17 cellular contexts compared by ENCODE assay signal in genomic region chr6:109445382-109445781, GRCh38. TPM values are rescaled to one million over a fixed set of nuclear protein-coding genes. Genes with fewer than 3 reads are reported as not detected.
A peak's percentile ranks its signal among the peaks of the same experiment; 100 is the strongest.
DNase-seq lines count a peak whose midpoint lies in the region; ATAC-seq, FAIRE-seq and TF ChIP-seq lines count a peak whose summit lies in the region.
"Had no signal": no experiment of that assay in that cellular context is flagged by ENCODE, and none has a peak within 500 bp of the region (broad histone marks: within the 10 kb centered on the region; RNA-seq: fewer than 3 reads in every experiment).

No MANE protein-coding gene starts in this region.

- H4K91ac ChIP-seq in H1 (replicated peaks; ENCODE audit: insufficient read length, low read length), result no peak overlapping the region

- no peak for TF ChIP-seq POLR2A in H1 (IDR thresholded peaks at IDR 0.05; ENCODE audit: control extremely low read depth in 1 of 2, low read depth in 2 of 2, low read length in 2 of 2)

- CTCF ChIA-PET in H1 (lab: Charles Lee; ENCODE audit: partially characterized antibody), result interaction anchor here (1.3 to 6.1 kb wide), 3 partner anchors 8 to 257 kb away, joined by 3 to 63 read pairs (median 23); partner anchors contain the start of gene MICAL1

- peak overlapping the region; percentile 57 for H4K8ac ChIP-seq in H1 (ENCODE audit: extremely low read depth, insufficient read depth, low read length)

- H3K4me3 Mint-ChIP-seq in activated naive CD8-positive, alpha-beta T cell treated with anti-CD3 and anti-CD28 coated beads, Interleukin-2, amount 10 ng/mL, durations not matched to agents 7 days and 5 days, result no peak overlapping the region
- no peak overlapping the region for H3K4me3 Mint-ChIP-seq in activated naive CD8-positive, alpha-beta T cell treated with anti-CD3 and anti-CD28 coated beads for 36 hours
- H3K4me3 Mint-ChIP-seq in stimulated activated memory B cell treated with anti-CD40 and anti-IgM and Interleukin-4, amounts not matched to agents 10 μg/mL and 1 μg/mL and 100 μg/mL, for 72 hours, result no peak overlapping the region
- H3K4me3 Mint-ChIP-seq: nephron progenitor cell, WTC11 had no signal

- no peaks in the 10 kb centered on the region for H3K9me3 Mint-ChIP-seq in activated naive CD8-positive, alpha-beta T cell treated with anti-CD3 and anti-CD28 coated beads, Interleukin-2, amount 10 ng/mL, durations not matched to agents 7 days and 5 days
- H3K9me3 Mint-ChIP-seq in activated naive CD8-positive, alpha-beta T cell treated with anti-CD3 and anti-CD28 coated beads for 36 hours, result no peaks in the 10 kb centered on the region
- H3K9me3 Mint-ChIP-seq in stimulated activated memory B cell treated with anti-CD40 and anti-IgM and Interleukin-4, amounts not matched to agents 10 μg/mL and 1 μg/mL and 100 μg/mL, for 72 hours, result no peaks in the 10 kb centered on the region
- H3K9me3 Mint-ChIP-seq: nephron progenitor cell, WTC11 had no signal

- peaks cover 0 to 9% (median 5%) of the 10 kb centered on the region in 4 experiments; a peak in 6 of 7 replicates for H3K4me1 ChIP-seq in H1 (replicated peaks in 1 of 4; ENCODE audit: control insufficient read depth in 3 of 4, insufficient read depth in 4 of 4, low read length in 3 of 4)

- no peaks in the 10 kb centered on the region for H3K27me3 Mint-ChIP-seq in activated naive CD8-positive, alpha-beta T cell treated with anti-CD3 and anti-CD28 coated beads, Interleukin-2, amount 10 ng/mL, durations not matched to agents 7 days and 5 days
- H3K27me3 Mint-ChIP-seq in activated naive CD8-positive, alpha-beta T cell treated with anti-CD3 and anti-CD28 coated beads for 36 hours, result no peaks in the 10 kb centered on the region
- H3K27me3 Mint-ChIP-seq in stimulated activated memory B cell treated with anti-CD40 and anti-IgM and Interleukin-4, amounts not matched to agents 10 μg/mL and 1 μg/mL and 100 μg/mL, for 72 hours, result no peaks in the 10 kb centered on the region

- POLR2A ChIA-PET in activated naive CD8-positive, alpha-beta T cell treated with anti-CD3 and anti-CD28 coated beads, Interleukin-2, amount 10 ng/mL, durations not matched to agents 7 days and 5 days (lab: Charles Lee), result interaction anchor here (0.5 to 5.7 kb wide), 3 partner anchors 10 to 33 kb away, joined by 3 to 84 read pairs (median 5); partner anchors contain the start of gene MICAL1
- POLR2A ChIA-PET in H1 (lab: Charles Lee; ENCODE audit: partially characterized antibody), result interaction anchor here (0.6 to 1.7 kb wide), 2 partner anchors 24 to 62 kb away, joined by 4 to 5 read pairs; no protein-coding TSS in a partner anchor

- peaks cover 6 to 19% of the 10 kb centered on the region in 2 experiments for H4K20me1 ChIP-seq in H1 (replicated peaks in 1 of 2; ENCODE audit: control insufficient read depth in 1 of 2, insufficient read depth in 2 of 2, low read length in 2 of 2)

- H3K4me2 ChIP-seq in H1 (ENCODE audit: insufficient read depth in 1 of 2, low read depth in 2 of 2, low read length in 2 of 2), result no peak overlapping the region

- DNase-seq in activated naive CD8-positive, alpha-beta T cell treated with anti-CD3 and anti-CD28 coated beads, Interleukin-2, amount 10 ng/mL, durations not matched to agents 7 days and 5 days, result no peak
- no peak for DNase-seq in activated naive CD8-positive, alpha-beta T cell treated with anti-CD3 and anti-CD28 coated beads for 36 hours
- DNase-seq in OCI-M1 (lab: John Stamatoyannopoulos, UW), result peak; percentile 8
- no peak for DNase-seq in H1 (ENCODE audit: low read depth in 1 of 2, low spot score in 2 of 2)
- DNase-seq in NCI-H82 treated with DMSO at 0.1 percent for 48 hours (lab: John Stamatoyannopoulos, UW; ENCODE audit: unreplicated experiment), result no peak
- no peak for DNase-seq in AG20443 (ENCODE audit: low spot score)
- DNase-seq in A172 (ENCODE audit: low spot score), result no peak
- DNase-seq: cerebellar nuclear complex, DMS79, MG63, NCI-H2081, nephron progenitor cell, SW 1271 had no signal

- H2AK5ac ChIP-seq in H1 (ENCODE audit: low read depth, low read length), result no peak overlapping the region

- no peaks in the 10 kb centered on the region for H3K9me3 ChIP-seq in H1 (ENCODE audit: insufficient read depth in 2 of 2, low read depth in 1 of 2, low read length in 1 of 2)
- H3K9me3 ChIP-seq: MG63, right atrium auricular region had no signal

- H4K5ac ChIP-seq in H1 (ENCODE audit: insufficient read length, low read depth, low read length), result no peak overlapping the region

- no peak overlapping the region for H3K9ac ChIP-seq in H1 (replicated peaks in 1 of 4; ENCODE audit: extremely low read depth in 1 of 4, low read depth in 3 of 4, low read length in 3 of 4)

- no peak overlapping the region for H3K56ac ChIP-seq in H1 (replicated peaks; ENCODE audit: insufficient read length, low read depth, low read length)

- no peak overlapping the region for H2BK12ac ChIP-seq in H1 (ENCODE audit: low read depth, low read length)

- no peak overlapping the region for H3K14ac ChIP-seq in H1 (ENCODE audit: insufficient read length)

- no peak for TF ChIP-seq RAD21 in H1 (IDR thresholded peaks at IDR 0.05 in 1 of 2, conservative IDR thresholded peaks at IDR 0.05 in 1 of 2; ENCODE audit: low read depth in 2 of 2, low read length in 2 of 2)

- no peak overlapping the region for H3K4me3 ChIP-seq in H1 (ENCODE audit: extremely low read depth in 1 of 4, insufficient read depth in 2 of 4, low read depth in 3 of 4, low read length in 4 of 4)
- H3K4me3 ChIP-seq: MG63, right atrium auricular region had no signal

- ATAC-seq in activated naive CD8-positive, alpha-beta T cell treated with anti-CD3 and anti-CD28 coated beads, Interleukin-2, amount 10 ng/mL, durations not matched to agents 7 days and 5 days (ENCODE audit: low read depth), result no peak
- ATAC-seq in stimulated activated memory B cell treated with anti-CD40 and anti-IgM and Interleukin-4, amounts not matched to agents 10 μg/mL and 1 μg/mL and 100 μg/mL, for 72 hours, result no peak
- ATAC-seq: WTC11 had no signal

- H3K18ac ChIP-seq in H1 (ENCODE audit: extremely low read depth, low read length), result no peak overlapping the region

- H3K36me3 Mint-ChIP-seq in activated naive CD8-positive, alpha-beta T cell treated with anti-CD3 and anti-CD28 coated beads, Interleukin-2, amount 10 ng/mL, durations not matched to agents 7 days and 5 days, result peaks cover 22% of the 10 kb centered on the region
- peaks cover 15% of the 10 kb centered on the region for H3K36me3 Mint-ChIP-seq in activated naive CD8-positive, alpha-beta T cell treated with anti-CD3 and anti-CD28 coated beads for 36 hours
- H3K36me3 Mint-ChIP-seq in stimulated activated memory B cell treated with anti-CD40 and anti-IgM and Interleukin-4, amounts not matched to agents 10 μg/mL and 1 μg/mL and 100 μg/mL, for 72 hours, result peaks cover 65% of the 10 kb centered on the region

- no peaks in the 10 kb centered on the region; the same call in none of the 2 replicates for H3K79me1 ChIP-seq in H1 (ENCODE audit: low read depth, low read length)

- H3K79me2 ChIP-seq in H1 (ENCODE audit: control insufficient read depth in 1 of 2, insufficient read depth in 2 of 2, low read length in 2 of 2), result peaks cover 0 to 3% of the 10 kb centered on the region in 2 experiments; a peak in 1 of 4 replicates

- no peak for TF ChIP-seq EP300 in H1 (IDR thresholded peaks at IDR 0.05; ENCODE audit: borderline replicate concordance in 1 of 2, low read depth in 2 of 2, low read length in 2 of 2)

- H3K23me2 ChIP-seq in H1 (ENCODE audit: low read depth, low read length), result peaks cover 5% of the 10 kb centered on the region; the same call in 1 of the 2 replicates

- H3K27ac Mint-ChIP-seq in activated naive CD8-positive, alpha-beta T cell treated with anti-CD3 and anti-CD28 coated beads, Interleukin-2, amount 10 ng/mL, durations not matched to agents 7 days and 5 days, result peak overlapping the region; percentile 27
- H3K27ac Mint-ChIP-seq in activated naive CD8-positive, alpha-beta T cell treated with anti-CD3 and anti-CD28 coated beads for 36 hours, result no peak overlapping the region
- peak overlapping the region; percentile 44 for H3K27ac Mint-ChIP-seq in stimulated activated memory B cell treated with anti-CD40 and anti-IgM and Interleukin-4, amounts not matched to agents 10 μg/mL and 1 μg/mL and 100 μg/mL, for 72 hours
- H3K27ac Mint-ChIP-seq: nephron progenitor cell, WTC11 had no signal

- H3K4me1 Mint-ChIP-seq in activated naive CD8-positive, alpha-beta T cell treated with anti-CD3 and anti-CD28 coated beads, Interleukin-2, amount 10 ng/mL, durations not matched to agents 7 days and 5 days, result peaks cover 31% of the 10 kb centered on the region
- peaks cover 27% of the 10 kb centered on the region for H3K4me1 Mint-ChIP-seq in activated naive CD8-positive, alpha-beta T cell treated with anti-CD3 and anti-CD28 coated beads for 36 hours
- peaks cover 73% of the 10 kb centered on the region for H3K4me1 Mint-ChIP-seq in stimulated activated memory B cell treated with anti-CD40 and anti-IgM and Interleukin-4, amounts not matched to agents 10 μg/mL and 1 μg/mL and 100 μg/mL, for 72 hours

- WGBS in H1 (ENCODE audit: extremely low coverage in 1 of 2, insufficient coverage in 1 of 2, insufficient read length in 1 of 2, insufficient replicate concordance in 2 of 2, low coverage in 1 of 2, low lambda C conversion rate in 2 of 2, missing lambda C conversion rate in 1 of 2), 2 experiments, result 91% methylated on average over 9 of the region's 9 CpGs; no CpG with 5 or more reads in 1 of the 2 experiments

- FAIRE-seq in H1 (lab: Jason Lieb, UNC), result no peak
- FAIRE-seq: RCC 7860 had no signal

- H2BK15ac ChIP-seq in H1 (ENCODE audit: low read length), result no peak overlapping the region

- H3K27me3 ChIP-seq in H1 (replicated peaks in 1 of 4; ENCODE audit: control insufficient read depth in 3 of 4, extremely low read depth in 1 of 4, insufficient read depth in 3 of 4, low read length in 3 of 4), result no peaks in the 10 kb centered on the region
- H3K27me3 ChIP-seq: MG63, right atrium auricular region had no signal

- H3K27ac ChIP-seq in H1 (ENCODE audit: low read depth, low read length), result no peak overlapping the region
- H3K27ac ChIP-seq: right atrium auricular region had no signal

- no peak overlapping the region for H2BK20ac ChIP-seq in H1 (ENCODE audit: low read length)

- no peak overlapping the region for H3K23ac ChIP-seq in H1 (ENCODE audit: insufficient read length)

- no peak overlapping the region for H2BK5ac ChIP-seq in H1 (ENCODE audit: low read depth, low read length)

- H3K36me3 ChIP-seq in H1 (ENCODE audit: control insufficient read depth in 2 of 4, insufficient read depth in 4 of 4, low read length in 3 of 4), result peaks cover 11 to 47% (median 23%) of the 10 kb centered on the region in 4 experiments; a peak in 6 of 8 replicates

- peak in 1 of 3 experiments; percentile 24; a peak in 1 of 4 replicates for TF ChIP-seq CTCF in H1 (IDR thresholded peaks at IDR 0.05; ENCODE audit: control extremely low read depth in 1 of 3, insufficient read depth in 1 of 3, low read depth in 1 of 3, low read length in 3 of 3)

- H2BK120ac ChIP-seq in H1 (replicated peaks; ENCODE audit: low read depth, low read length), result no peak overlapping the region

- H2AFZ ChIP-seq in H1 (ENCODE audit: low read length), result no peak overlapping the region

- no peak overlapping the region for H3K4ac ChIP-seq in H1 (replicated peaks; ENCODE audit: insufficient read length, low read depth, low read length)

RNA-seq across cellular contexts. Expression of gene SMPD2, which starts 4.9 kb away (rescaled TPM):
- total RNA-seq in activated naive CD8-positive, alpha-beta T cell treated with anti-CD3 and anti-CD28 coated beads, Interleukin-2, amount 10 ng/mL, durations not matched to agents 7 days and 5 days, result 10 to 100 TPM; 15.6 to 16.6 TPM
- total RNA-seq in activated naive CD8-positive, alpha-beta T cell treated with anti-CD3 and anti-CD28 coated beads for 36 hours, result 1 to 10 TPM; 7.0 to 7.9 TPM
- total RNA-seq in H1 (2021; fragmentation: NEBNext Ultra II Directional; extraction: Animal tissue kit (Norgen Biotek cat#: 25700)), result 10.5 and 11.5 TPM in 2 replicates
- 15.6 and 17.2 TPM in 2 replicates for polyA plus RNA-seq in H1 (2011; rRNA removed)
- 12.7 TPM for polyA plus RNA-seq in H1 (2011; cell fraction: cytosol; rRNA removed)
- polyA plus RNA-seq in H1 (2011; cell fraction: nucleus; rRNA removed), result 22.3 TPM
- polyA plus RNA-seq in H1 (2012, experiment 1 of 2), result 9.5 to 13.6 TPM (median 12.0 TPM) in 4 replicates
- polyA plus RNA-seq in H1 (2012, experiment 2 of 2), result 18.2 TPM
- polyA plus RNA-seq in H1 (2013, experiment 1 of 2), result 7.7 TPM
- polyA plus RNA-seq in H1 (2013, experiment 2 of 2), result 7.4 TPM
- 19.4 and 23.2 TPM in 2 replicates for polyA minus RNA-seq in H1 (2011; rRNA and poly(A)+ RNA removed)
- polyA minus RNA-seq in H1 (2011; cell fraction: cytosol; rRNA and poly(A)+ RNA removed), result 12.9 TPM
- 29.9 TPM for polyA minus RNA-seq in H1 (2011; cell fraction: nucleus; rRNA and poly(A)+ RNA removed)
- total RNA-seq in A172 (2014; rRNA removed; shearing (Covaris generic)), result 9.1 and 13.1 TPM in 2 replicates

RNA-seq across cellular contexts. Expression of gene PPIL6, which starts 5.0 kb away (rescaled TPM):
- under 1 TPM; 0.17 to 0.53 TPM for total RNA-seq in activated naive CD8-positive, alpha-beta T cell treated with anti-CD3 and anti-CD28 coated beads, Interleukin-2, amount 10 ng/mL, durations not matched to agents 7 days and 5 days
- total RNA-seq in activated naive CD8-positive, alpha-beta T cell treated with anti-CD3 and anti-CD28 coated beads for 36 hours, result under 1 TPM; 0.60 to 0.64 TPM
- total RNA-seq in H1 (2021; fragmentation: NEBNext Ultra II Directional; extraction: Animal tissue kit (Norgen Biotek cat#: 25700)), result 1.3 and 1.5 TPM in 2 replicates
- polyA plus RNA-seq in H1 (2011; rRNA removed), result 0.19 and 0.42 TPM in 2 replicates
- polyA plus RNA-seq in H1 (2011; cell fraction: cytosol; rRNA removed), result 0.84 TPM
- polyA plus RNA-seq in H1 (2011; cell fraction: nucleus; rRNA removed), result 0.39 TPM
- 0.44 to 1.5 TPM (median 0.61 TPM) in 4 replicates for polyA plus RNA-seq in H1 (2012, experiment 1 of 2)
- 0.13 TPM for polyA plus RNA-seq in H1 (2012, experiment 2 of 2)
- polyA plus RNA-seq in H1 (2013, experiment 1 of 2), result 0.55 TPM
- polyA plus RNA-seq in H1 (2013, experiment 2 of 2), result 0.40 TPM
- 1.1 TPM in 1 of 2 replicates, not detected in the other for polyA minus RNA-seq in H1 (2011; rRNA and poly(A)+ RNA removed)
- polyA minus RNA-seq in H1 (2011; cell fraction: cytosol; rRNA and poly(A)+ RNA removed), result not detected
- 1.9 TPM for polyA minus RNA-seq in H1 (2011; cell fraction: nucleus; rRNA and poly(A)+ RNA removed)
- total RNA-seq in A172 (2014; rRNA removed; shearing (Covaris generic)), result 1.7 and 2.4 TPM in 2 replicates

RNA-seq across cellular contexts. Expression of gene MICAL1, which starts 10.2 kb away (rescaled TPM):
- 10 to 100 TPM; 80.4 to 81.5 TPM for total RNA-seq in activated naive CD8-positive, alpha-beta T cell treated with anti-CD3 and anti-CD28 coated beads, Interleukin-2, amount 10 ng/mL, durations not matched to agents 7 days and 5 days
- total RNA-seq in activated naive CD8-positive, alpha-beta T cell treated with anti-CD3 and anti-CD28 coated beads for 36 hours, result 10 to 100 TPM; 21.2 to 23.5 TPM
- 51.3 and 55.4 TPM in 2 replicates for total RNA-seq in H1 (2021; fragmentation: NEBNext Ultra II Directional; extraction: Animal tissue kit (Norgen Biotek cat#: 25700))
- 42.5 and 61.9 TPM in 2 replicates for polyA plus RNA-seq in H1 (2011; rRNA removed)
- polyA plus RNA-seq in H1 (2011; cell fraction: cytosol; rRNA removed), result 64.0 TPM
- 305 TPM for polyA plus RNA-seq in H1 (2011; cell fraction: nucleus; rRNA removed)
- polyA plus RNA-seq in H1 (2012, experiment 1 of 2), result 47.2 to 66.8 TPM (median 61.2 TPM) in 4 replicates
- polyA plus RNA-seq in H1 (2012, experiment 2 of 2), result 36.4 TPM
- 34.3 TPM for polyA plus RNA-seq in H1 (2013, experiment 1 of 2)
- polyA plus RNA-seq in H1 (2013, experiment 2 of 2), result 30.6 TPM
- 38.4 and 38.6 TPM in 2 replicates for polyA minus RNA-seq in H1 (2011; rRNA and poly(A)+ RNA removed)
- 27.2 TPM for polyA minus RNA-seq in H1 (2011; cell fraction: cytosol; rRNA and poly(A)+ RNA removed)
- polyA minus RNA-seq in H1 (2011; cell fraction: nucleus; rRNA and poly(A)+ RNA removed), result 63.9 TPM
- total RNA-seq in A172 (2014; rRNA removed; shearing (Covaris generic)), result 34.2 and 37.3 TPM in 2 replicates

RNA-seq across cellular contexts. Expression of gene ZBTB24, which starts 37.6 kb away (rescaled TPM):
- total RNA-seq in activated naive CD8-positive, alpha-beta T cell treated with anti-CD3 and anti-CD28 coated beads, Interleukin-2, amount 10 ng/mL, durations not matched to agents 7 days and 5 days, result 10 to 100 TPM; 19.7 to 20.0 TPM
- 10 to 100 TPM; 16.1 to 16.5 TPM for total RNA-seq in activated naive CD8-positive, alpha-beta T cell treated with anti-CD3 and anti-CD28 coated beads for 36 hours
- 20.5 and 21.0 TPM in 2 replicates for total RNA-seq in H1 (2021; fragmentation: NEBNext Ultra II Directional; extraction: Animal tissue kit (Norgen Biotek cat#: 25700))
- 5.9 and 7.5 TPM in 2 replicates for polyA plus RNA-seq in H1 (2011; rRNA removed)
- polyA plus RNA-seq in H1 (2011; cell fraction: cytosol; rRNA removed), result 7.7 TPM
- 6.5 TPM for polyA plus RNA-seq in H1 (2011; cell fraction: nucleus; rRNA removed)
- 8.0 to 12.5 TPM (median 9.3 TPM) in 4 replicates for polyA plus RNA-seq in H1 (2012, experiment 1 of 2)
- polyA plus RNA-seq in H1 (2012, experiment 2 of 2), result 1.4 TPM
- 10.2 TPM for polyA plus RNA-seq in H1 (2013, experiment 1 of 2)
- 9.3 TPM for polyA plus RNA-seq in H1 (2013, experiment 2 of 2)
- polyA minus RNA-seq in H1 (2011; rRNA and poly(A)+ RNA removed), result 17.3 and 22.3 TPM in 2 replicates
- 12.2 TPM for polyA minus RNA-seq in H1 (2011; cell fraction: cytosol; rRNA and poly(A)+ RNA removed)
- 14.7 TPM for polyA minus RNA-seq in H1 (2011; cell fraction: nucleus; rRNA and poly(A)+ RNA removed)
- total RNA-seq in A172 (2014; rRNA removed; shearing (Covaris generic)), result 7.9 and 9.8 TPM in 2 replicates
